ENCODE assay signal across 32 cellular contexts in the genomic region with DNA sequence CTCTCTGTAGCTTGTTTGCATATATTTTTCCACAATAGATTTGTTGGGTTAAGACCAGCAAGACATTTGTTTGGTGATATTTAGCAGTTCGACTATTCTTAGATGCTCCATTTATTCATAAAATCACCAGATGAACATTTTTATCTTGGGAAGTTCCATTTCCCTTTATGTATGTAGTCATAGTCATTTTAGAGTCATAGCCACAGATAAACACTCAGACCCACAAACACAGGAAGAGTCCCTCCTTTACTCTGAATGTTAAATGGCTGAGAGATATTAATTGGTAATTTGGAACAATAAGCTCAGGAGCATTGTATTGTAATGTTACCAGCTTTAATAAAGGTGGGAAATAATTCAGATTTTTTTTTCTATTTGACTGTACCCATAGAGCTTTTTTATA.
"Had no signal": no experiment of that assay in that cellular context is flagged by ENCODE, and none has a peak within 500 bp of the region (broad histone marks: within the 10 kb centered on the region; RNA-seq: fewer than 3 reads in every experiment).

No MANE protein-coding gene starts in this region.

- H3K4me3 ChIP-seq: ascending aorta, cardiac muscle cell, PC-9 had no signal

- H3K4me3 Mint-ChIP-seq: activated CD8-positive, alpha-beta T cell treated with anti-CD3 and anti-CD28 coated beads for 36 hours; activated naive CD4-positive, alpha-beta T cell treated with anti-CD3 and anti-CD28 coated beads, Interleukin-2, amount 50 U/mL, for 24 hours; activated naive CD8-positive, alpha-beta T cell treated with anti-CD3 and anti-CD28 coated beads, Interleukin-2, amount 10 ng/mL, durations not matched to agents 7 days and 5 days; activated T-cell treated with anti-CD3 and anti-CD28 coated beads, Interleukin-2, amount 50 U/mL, for 24 hours; central memory CD8-positive, alpha-beta T cell had no signal

- H3K4me1 Mint-ChIP-seq: activated naive CD4-positive, alpha-beta T cell treated with anti-CD3 and anti-CD28 coated beads, Interleukin-2, amount 50 U/mL, for 24 hours; activated naive CD8-positive, alpha-beta T cell treated with anti-CD3 and anti-CD28 coated beads, Interleukin-2, amount 10 ng/mL, durations not matched to agents 7 days and 5 days; central memory CD8-positive, alpha-beta T cell had no signal

- H3K27me3 Mint-ChIP-seq: activated CD8-positive, alpha-beta T cell treated with anti-CD3 and anti-CD28 coated beads for 36 hours; activated naive CD4-positive, alpha-beta T cell treated with anti-CD3 and anti-CD28 coated beads, Interleukin-2, amount 50 U/mL, for 24 hours; activated naive CD8-positive, alpha-beta T cell treated with anti-CD3 and anti-CD28 coated beads, Interleukin-2, amount 10 ng/mL, durations not matched to agents 7 days and 5 days; activated T-cell treated with anti-CD3 and anti-CD28 coated beads, Interleukin-2, amount 50 U/mL, for 24 hours; central memory CD8-positive, alpha-beta T cell had no signal

- ATAC-seq: activated CD8-positive, alpha-beta T cell treated with anti-CD3 and anti-CD28 coated beads for 36 hours; Right ventricle myocardium inferior; SK-N-SH treated with all-trans-retinoic acid at 6 μM for 48 hours had no signal

- H3K36me3 Mint-ChIP-seq: activated naive CD4-positive, alpha-beta T cell treated with anti-CD3 and anti-CD28 coated beads, Interleukin-2, amount 50 U/mL, for 24 hours; activated naive CD8-positive, alpha-beta T cell treated with anti-CD3 and anti-CD28 coated beads, Interleukin-2, amount 10 ng/mL, durations not matched to agents 7 days and 5 days had no signal

- FAIRE-seq: RCC 7860 had no signal

- H3K9me3 Mint-ChIP-seq: activated CD8-positive, alpha-beta T cell treated with anti-CD3 and anti-CD28 coated beads for 36 hours; activated naive CD4-positive, alpha-beta T cell treated with anti-CD3 and anti-CD28 coated beads, Interleukin-2, amount 50 U/mL, for 24 hours; activated naive CD8-positive, alpha-beta T cell treated with anti-CD3 and anti-CD28 coated beads, Interleukin-2, amount 10 ng/mL, durations not matched to agents 7 days and 5 days had no signal

- DNase-seq: activated CD4-positive, alpha-beta T cell treated with anti-CD3 and anti-CD28 coated beads for 1 hour; activated CD4-positive, alpha-beta T cell treated with anti-CD3 and anti-CD28 coated beads for 48 hours; activated CD4-positive, CD25-positive, alpha-beta regulatory T cell; activated CD8-positive, alpha-beta T cell treated with anti-CD3 and anti-CD28 coated beads for 36 hours; activated gamma-delta T cell; activated naive CD4-positive, alpha-beta T cell treated with Interleukin-2 at 50 U/mL for 16 hours; activated naive CD8-positive, alpha-beta T cell treated with anti-CD3 and anti-CD28 coated beads, Interleukin-2, amount 10 ng/mL, durations not matched to agents 7 days and 5 days; activated T-cell treated with anti-CD3 and anti-CD28 coated beads, Interleukin-2, amount 50 U/mL, for 24 hours; amygdala; MM.1S; MV-4-11; NCI-H1092; NCI-H1436 treated with DMSO at 0.1 percent for 48 hours; NCI-H1694 treated with DMSO at 0.1 percent for 48 hours; NCI-H2029; NCI-H345; NCI-H524 treated with DMSO at 0.1 percent for 48 hours; PC-9; SIG-M5; SW 1271; T-helper 1 cell; T-helper 2 cell; T-helper 9 cell; WERI-Rb-1 had no signal

- H3K27ac Mint-ChIP-seq: activated CD8-positive, alpha-beta T cell treated with anti-CD3 and anti-CD28 coated beads for 36 hours; activated naive CD4-positive, alpha-beta T cell treated with anti-CD3 and anti-CD28 coated beads, Interleukin-2, amount 50 U/mL, for 24 hours; activated naive CD8-positive, alpha-beta T cell treated with anti-CD3 and anti-CD28 coated beads, Interleukin-2, amount 10 ng/mL, durations not matched to agents 7 days and 5 days; activated T-cell treated with anti-CD3 and anti-CD28 coated beads, Interleukin-2, amount 50 U/mL, for 24 hours; activated T-helper 2 cell treated with anti-CD3 and anti-CD28 coated beads, Interferon-gamma antibody, Interleukin-2, Interleukin-4, amounts not matched to agents 10 μg/mL and 5 μg/mL and 100 μg/mL, durations not matched to agents 14 hours and 24 hours and 36 hours had no signal
